In genomic region chr17:7476474-7476873, GRCh38 we compare ENCODE assay signal across 9 cellular contexts. TPM values are rescaled to one million over a fixed set of nuclear protein-coding genes. Genes with fewer than 3 reads are reported as not detected.
DNase-seq lines count a peak whose midpoint lies in the region; ATAC-seq and TF ChIP-seq lines count a peak whose summit lies in the region.
"Had no signal": no experiment of that assay in that cellular context is flagged by ENCODE, and none has a peak within 500 bp of the region (broad histone marks: within the 10 kb centered on the region; RNA-seq: fewer than 3 reads in every experiment).

No MANE protein-coding gene starts in this region.

- H2AK5ac ChIP-seq in H9 (ENCODE audit: insufficient read length, low read length): no peak overlapping the region

- H3K9me3 ChIP-seq in H9 (ENCODE audit: control insufficient read depth, low read depth, low read length): no peaks in the 10 kb centered on the region

- DNase-seq in H9: no peak
- DNase-seq in WTC11 (ENCODE audit: low spot score): no peak
- DNase-seq in foreskin fibroblast: peak in 1 of 2 donors; percentile 69
- no peak for DNase-seq in COR-L47 (lab: John Stamatoyannopoulos, UW)
- no peak for DNase-seq in activated T-cell treated with anti-CD3 and anti-CD28 coated beads for 4 hours
- DNase-seq: NCI-H526 had no signal

- H3K79me1 ChIP-seq in H9 (ENCODE audit: insufficient read depth, low read depth, low read length, poor library complexity, severe bottlenecking): peaks cover 3% of the 10 kb centered on the region

- peaks cover 5% of the 10 kb centered on the region; the same call in 1 of the 2 replicates for H3K79me2 ChIP-seq in H9 (ENCODE audit: insufficient read depth, low read length)

- no peak overlapping the region for H4K5ac ChIP-seq in H9 (ENCODE audit: insufficient read length, low read depth, low read length)

- no peak overlapping the region for H2BK15ac ChIP-seq in H9 (ENCODE audit: low read depth, low read length)

- no peak overlapping the region for H3K4me2 ChIP-seq in H9 (ENCODE audit: insufficient read depth, insufficient read length, low read length)

- H3K27ac Mint-ChIP-seq in H9: peak overlapping the region in 2 of 3 experiments; percentile 20 to 90; a peak in 3 of 7 replicates
- peak overlapping the region; percentile 90 for H3K27ac Mint-ChIP-seq in WTC11
- peak overlapping the region; percentile 16 for H3K27ac Mint-ChIP-seq in stimulated activated memory B cell treated with anti-CD40 and anti-IgM and Interleukin-4, amounts not matched to agents 10 μg/mL and 1 μg/mL and 100 μg/mL, for 72 hours

- peaks cover 0 to 4% (median 0%) of the 10 kb centered on the region in 3 experiments; a peak in 1 of 7 replicates for H3K36me3 Mint-ChIP-seq in H9 (ENCODE audit: insufficient read depth in 1 of 3, low read depth in 3 of 3)
- H3K36me3 Mint-ChIP-seq in WTC11: no peaks in the 10 kb centered on the region
- H3K36me3 Mint-ChIP-seq in stimulated activated memory B cell treated with anti-CD40 and anti-IgM and Interleukin-4, amounts not matched to agents 10 μg/mL and 1 μg/mL and 100 μg/mL, for 72 hours: peaks cover 5% of the 10 kb centered on the region

- peak overlapping the region; percentile 29 for H3K9ac ChIP-seq in H9 (ENCODE audit: extremely low read depth, insufficient read length, low read length)

- H3K27me3 Mint-ChIP-seq in H9 (ENCODE audit: low read depth): no peaks in the 10 kb centered on the region; the same call in 1 of the 2 replicates
- H3K27me3 Mint-ChIP-seq in WTC11 (ENCODE audit: low read depth): no peaks in the 10 kb centered on the region
- H3K27me3 Mint-ChIP-seq in stimulated activated memory B cell treated with anti-CD40 and anti-IgM and Interleukin-4, amounts not matched to agents 10 μg/mL and 1 μg/mL and 100 μg/mL, for 72 hours: no peaks in the 10 kb centered on the region

- no CpG with 5 or more reads among the region's 3 CpGs for WGBS in H9 (ENCODE audit: extremely low coverage, insufficient read length, low lambda C conversion rate)

- H3K14ac ChIP-seq in H9 (ENCODE audit: insufficient read depth, low read length): no peak overlapping the region

- H4K20me1 ChIP-seq in H9 (ENCODE audit: control insufficient read depth, insufficient read depth, insufficient read length): peaks cover 6% of the 10 kb centered on the region

- H2BK120ac ChIP-seq in H9 (ENCODE audit: low read depth, low read length, poor library complexity, severe bottlenecking): no peak overlapping the region

- H3K27me3 ChIP-seq in H9 (ENCODE audit: insufficient read depth, low read length): no peaks in the 10 kb centered on the region

- H3K9me3 Mint-ChIP-seq in H9 (no peaks in the 10 kb centered on the region; a peak in 1 of 5 replicates), WTC11 (no peaks in the 10 kb centered on the region)
- H3K9me3 Mint-ChIP-seq in stimulated activated memory B cell treated with anti-CD40 and anti-IgM and Interleukin-4, amounts not matched to agents 10 μg/mL and 1 μg/mL and 100 μg/mL, for 72 hours: no peaks in the 10 kb centered on the region

- peak overlapping the region; percentile 79 to 98 for H3K4me3 ChIP-seq in foreskin fibroblast (ENCODE audit: low read depth in 1 of 2, low read length in 2 of 2)

- no peak overlapping the region for H3K4ac ChIP-seq in H9 (ENCODE audit: low read depth, low read length)

- H3T11ph ChIP-seq in H9 (ENCODE audit: low read length): no peak overlapping the region

- peaks cover 4% of the 10 kb centered on the region for H3K23me2 ChIP-seq in H9 (ENCODE audit: insufficient read length, low read depth, low read length, poor library complexity, severe bottlenecking)

- H3K23ac ChIP-seq in H9 (ENCODE audit: insufficient read length, low read depth, low read length): no peak overlapping the region

- TF ChIP-seq CTCF in H9 (conservative IDR thresholded peaks at IDR 0.05): no peak
- TF ChIP-seq CTCF in WTC11 (IDR thresholded peaks at IDR 0.05): no peak
- no peak for TF ChIP-seq CTCF in foreskin fibroblast (IDR thresholded peaks at IDR 0.05; ENCODE audit: low read depth, low read length)

- no peak overlapping the region for H4K91ac ChIP-seq in H9 (ENCODE audit: insufficient read length, low read depth, low read length)

- no peak overlapping the region for H2BK12ac ChIP-seq in H9 (ENCODE audit: insufficient read length, low read depth, low read length)

- no peak for ATAC-seq in WTC11
- ATAC-seq in stimulated activated memory B cell treated with anti-CD40 and anti-IgM and Interleukin-4, amounts not matched to agents 10 μg/mL and 1 μg/mL and 100 μg/mL, for 72 hours: no peak
- no peak for ATAC-seq in activated CD4-positive, CD25-positive, alpha-beta regulatory T cell treated with anti-CD3 and anti-CD28 coated beads, Interleukin-2, amount 50 U/mL, for 24 hours

- H3K4me3 Mint-ChIP-seq in H9: no peak overlapping the region
- H3K4me3 Mint-ChIP-seq in WTC11: no peak overlapping the region
- H3K4me3 Mint-ChIP-seq in stimulated activated memory B cell treated with anti-CD40 and anti-IgM and Interleukin-4, amounts not matched to agents 10 μg/mL and 1 μg/mL and 100 μg/mL, for 72 hours: no peak overlapping the region

- H2AFZ ChIP-seq in H9 (ENCODE audit: low read length): no peak overlapping the region

- peaks cover 8% of the 10 kb centered on the region; the same call in 1 of the 2 replicates for H3K4me1 ChIP-seq in H9 (ENCODE audit: insufficient read depth, low read length)

- H3K56ac ChIP-seq in H9 (ENCODE audit: insufficient read length, low read depth, low read length): no peak overlapping the region

- H3K27ac ChIP-seq in H9 (ENCODE audit: insufficient read length, low read depth, low read length): no peak overlapping the region

- no peak overlapping the region for H4K8ac ChIP-seq in H9 (replicated peaks; ENCODE audit: insufficient read length, low read depth, low read length)

- no peak overlapping the region for H2BK5ac ChIP-seq in H9 (ENCODE audit: insufficient read length, low read length)

- H2BK20ac ChIP-seq in H9 (ENCODE audit: low read depth, low read length, poor library complexity, severe bottlenecking): no peak overlapping the region

- CTCF ChIA-PET in WTC11 (lab: Charles Lee): interaction anchor here (1.1 to 5.3 kb wide), 5 partner anchors 35 to 121 kb away, joined by 3 to 27 read pairs (median 6); partner anchors contain the start of gene TMEM102

- H3K4me1 Mint-ChIP-seq in H9: peaks cover 35 to 37% of the 10 kb centered on the region in 2 experiments
- peaks cover 38% of the 10 kb centered on the region for H3K4me1 Mint-ChIP-seq in WTC11
- peaks cover 53% of the 10 kb centered on the region for H3K4me1 Mint-ChIP-seq in stimulated activated memory B cell treated with anti-CD40 and anti-IgM and Interleukin-4, amounts not matched to agents 10 μg/mL and 1 μg/mL and 100 μg/mL, for 72 hours

- POLR2A ChIA-PET in WTC11 (lab: Charles Lee): interaction anchor here (0.6 to 1.5 kb wide), 3 partner anchors 31 to 202 kb away, joined by 3 to 4 read pairs (median 3); no protein-coding TSS in a partner anchor

- no peak overlapping the region for H3K18ac ChIP-seq in H9 (ENCODE audit: insufficient read length, low read depth, low read length)

TF ChIP-seq in WTC11, 78 proteins besides CTCF, POLR2A, EP300 and RAD21:
- no peak for TF ChIP-seq PREB (CRISPR knock-in tag; IDR thresholded peaks at IDR 0.05; ENCODE audit: borderline replicate concordance)
- TF ChIP-seq OVOL2 (CRISPR knock-in tag; IDR thresholded peaks at IDR 0.05; ENCODE audit: borderline replicate concordance): no peak
- no peak for TF ChIP-seq NFYB (CRISPR knock-in tag; conservative IDR thresholded peaks at IDR 0.05; ENCODE audit: low read depth)

RNA-seq across cellular contexts. Expression of gene ZBTB4, which starts 3.0 kb away (rescaled TPM):
- total RNA-seq in H9 (2021) (14.4 and 14.9 TPM in 2 replicates), WTC11 (2021) (14.6 to 17.0 TPM (median 16.2 TPM) in 3 replicates)

RNA-seq across cellular contexts. Expression of gene SLC35G6, which starts 4.8 kb away (rescaled TPM):
- total RNA-seq in H9 (2021) (not detected in 2 replicates), WTC11 (2021) (0.16 to 0.26 TPM (median 0.18 TPM) in 3 replicates)
- total RNA-seq: dermis microvascular lymphatic vessel endothelial cell had no signal

RNA-seq across cellular contexts. Expression of gene POLR2A, which starts 7.7 kb away (rescaled TPM):
- total RNA-seq in H9 (2021): 153 and 154 TPM in 2 replicates
- total RNA-seq in WTC11 (2021): 166 to 170 TPM (median 170 TPM) in 3 replicates

RNA-seq across cellular contexts. Expression of gene CHRNB1, which starts 31.6 kb away (rescaled TPM):
- 12.7 and 13.2 TPM in 2 replicates for total RNA-seq in H9 (2021)
- 16.0 to 21.5 TPM (median 20.8 TPM) in 3 replicates for total RNA-seq in WTC11 (2021)

RNA-seq across cellular contexts. Expression of gene FGF11, which starts 37.2 kb away (rescaled TPM):
- total RNA-seq in H9 (2021) (14.1 and 15.2 TPM in 2 replicates), WTC11 (2021) (19.8 to 29.1 TPM (median 28.0 TPM) in 3 replicates)

Comparison
In these comparisons a context has a peak if more than half of its experiments do, and no peak if none do; other contexts are left out.
1. H3K27ac Mint-ChIP-seq: peak in every context shown above with its lines; median percentile 90 in WTC11; 55 in H9; 16 in stimulated activated memory B cell treated with anti-CD40 and anti-IgM and Interleukin-4, amounts not matched to agents 10 μg/mL and 1 μg/mL and 100 μg/mL, for 72 hours.